Comparison of ENCODE assay signal across 22 cellular contexts in genomic region chr11:36162909-36163434, GRCh38.
A peak's percentile ranks its signal among the peaks of the same experiment; 100 is the strongest.
DNase-seq lines count a peak whose midpoint lies in the region; ATAC-seq and TF ChIP-seq lines count a peak whose summit lies in the region.
"Had no signal": no experiment of that assay in that cellular context is flagged by ENCODE, and none has a peak within 500 bp of the region (broad histone marks: within the 10 kb centered on the region; RNA-seq: fewer than 3 reads in every experiment).

No MANE protein-coding gene starts in this region.

- TF ChIP-seq CTCF in BE2C (IDR thresholded peaks at IDR 0.05; ENCODE audit: low read depth, low read length) (no peak), SK-N-SH (IDR thresholded peaks at IDR 0.05) (no peak)

- H2AFZ ChIP-seq in Karpas-422 (ENCODE audit: low read length) (no peak overlapping the region), SK-N-SH (ENCODE audit: low read depth) (no peak overlapping the region)
- H2AFZ ChIP-seq: PC-9 had no signal

- WGBS in SK-N-SH (ENCODE audit: low lambda C conversion rate), result 69% methylated on average over 4 of the region's 4 CpGs
- WGBS in right cardiac atrium, result 33% methylated on average over 4 of the region's 4 CpGs

- H3K36me3 ChIP-seq in BE2C (no peaks in the 10 kb centered on the region), Karpas-422 (ENCODE audit: insufficient read depth, low read length) (no peaks in the 10 kb centered on the region), SK-N-SH (replicated peaks in 1 of 2; ENCODE audit: control insufficient read depth in 1 of 2, insufficient read depth in 2 of 2, low read length in 1 of 2) (no peaks in the 10 kb centered on the region)
- H3K36me3 ChIP-seq: brain microvascular endothelial cell, left lung had no signal

- DNase-seq in BE2C (peak; percentile 71), Karpas-422 (no peak), SK-N-SH (peak; percentile 62), right cardiac atrium (peak in 1 of 3 donors; percentile 65), immature natural killer cell (no peak), CD1c-positive myeloid dendritic cell (ENCODE audit: extremely low spot score) (no peak), COR-L47 (lab: John Stamatoyannopoulos, UW) (no peak)
- DNase-seq: brain microvascular endothelial cell; CD8-positive, alpha-beta memory T cell; foreskin melanocyte; left lung; NCI-H1436; NCI-H774; PC-9; stimulated activated CD4-positive, alpha-beta T cell treated with anti-CD3 and anti-CD28 coated beads, Interleukin-1b, Interleukin-23, amount 100 ng/mL, for 48 hours; T-helper 9 cell; trophoblast cell had no signal

- no peaks in the 10 kb centered on the region for H3K27me3 ChIP-seq in BE2C
- H3K27me3 ChIP-seq in Karpas-422 (ENCODE audit: low read length), result no peaks in the 10 kb centered on the region
- no peaks in the 10 kb centered on the region for H3K27me3 ChIP-seq in SK-N-SH (ENCODE audit: insufficient read depth)
- H3K27me3 ChIP-seq in right cardiac atrium (ENCODE audit: control insufficient read depth, insufficient read depth), result no peaks in the 10 kb centered on the region
- H3K27me3 ChIP-seq: brain microvascular endothelial cell, left lung had no signal

- H3K79me2 ChIP-seq in Karpas-422 (ENCODE audit: low read length) (no peaks in the 10 kb centered on the region), SK-N-SH (ENCODE audit: insufficient read depth) (no peaks in the 10 kb centered on the region)

- peak overlapping the region; percentile 24; the same call in 1 of the 2 replicates for H3K4me3 ChIP-seq in BE2C (ENCODE audit: low read depth, low read length)
- H3K4me3 ChIP-seq in Karpas-422 (ENCODE audit: low read length), result no peak overlapping the region
- H3K4me3 ChIP-seq in SK-N-SH (ENCODE audit: low read depth in 2 of 2, low read length in 1 of 2), result no peak overlapping the region
- no peak overlapping the region for H3K4me3 ChIP-seq in right cardiac atrium (ENCODE audit: low read length)
- H3K4me3 ChIP-seq: left lung, PC-9 had no signal

- H3K4me3 Mint-ChIP-seq in immature natural killer cell, result no peak overlapping the region
- H3K4me3 Mint-ChIP-seq: activated naive CD8-positive, alpha-beta T cell; activated T-helper 1 cell treated with anti-CD3 and anti-CD28 coated beads, Interleukin-12 subunit alpha, Interleukin-12 subunit beta, Interleukin-2, Interleukin-4 antibody, amounts not matched to agents 30 ng/mL and 10 ng/mL and 1 ng/mL, durations not matched to agents 14 hours and 24 hours and 36 hours; CD8-positive, alpha-beta memory T cell; dendritic cell treated with granulocyte-macrophage colony-stimulating factor and Interleukin-4, amounts not matched to agents 40 ng/mL and 50 ng/mL, for 4 days; stimulated activated naive CD8-positive, alpha-beta T cell treated with anti-CD3 and anti-CD28 coated beads, Interleukin-15, Interleukin-2, amounts not matched to agents 100 ng/mL and 50 ng/mL, for 24 hours had no signal

- no peak overlapping the region for H3K27ac Mint-ChIP-seq in immature natural killer cell
- H3K27ac Mint-ChIP-seq: activated naive CD8-positive, alpha-beta T cell; activated T-helper 1 cell treated with anti-CD3 and anti-CD28 coated beads, Interleukin-12 subunit alpha, Interleukin-12 subunit beta, Interleukin-2, Interleukin-4 antibody, amounts not matched to agents 30 ng/mL and 10 ng/mL and 1 ng/mL, durations not matched to agents 14 hours and 24 hours and 36 hours; CD8-positive, alpha-beta memory T cell; dendritic cell treated with granulocyte-macrophage colony-stimulating factor and Interleukin-4, amounts not matched to agents 40 ng/mL and 50 ng/mL, for 4 days; stimulated activated naive CD8-positive, alpha-beta T cell treated with anti-CD3 and anti-CD28 coated beads, Interleukin-15, Interleukin-2, amounts not matched to agents 100 ng/mL and 50 ng/mL, for 24 hours had no signal

- H3K4me1 ChIP-seq in BE2C (peaks cover 16% of the 10 kb centered on the region), Karpas-422 (ENCODE audit: low read length) (peaks cover 36% of the 10 kb centered on the region), SK-N-SH (ENCODE audit: control insufficient read depth in 1 of 2, insufficient read depth in 2 of 2, low read depth in 1 of 2, low read length in 1 of 2) (peaks cover 37 to 63% of the 10 kb centered on the region in 2 experiments; a peak in 3 of 4 replicates), right cardiac atrium (ENCODE audit: control insufficient read depth, insufficient read depth, low read length) (peaks cover 17% of the 10 kb centered on the region)

- ATAC-seq in right cardiac atrium, result peak; percentile 31 to 42
- no peak for ATAC-seq in GM19328 (IDR thresholded peaks at IDR 0.05; ENCODE audit: unreplicated experiment)

- TF ChIP-seq EP300 in SK-N-SH (IDR thresholded peaks at IDR 0.05; ENCODE audit: borderline replicate concordance in 1 of 2, low read depth in 1 of 2, low read length in 1 of 2), result peak in 1 of 2 experiments; percentile 94; a peak in 2 of 4 replicates

- H3K27me3 Mint-ChIP-seq in immature natural killer cell (ENCODE audit: low read depth in 3 of 3), result peaks cover 0 to 6% (median 3%) of the 10 kb centered on the region in 3 donors
- H3K27me3 Mint-ChIP-seq: activated naive CD8-positive, alpha-beta T cell had no signal

- no peaks in the 10 kb centered on the region for H3K9me3 ChIP-seq in BE2C
- H3K9me3 ChIP-seq in Karpas-422 (ENCODE audit: low read length), result no peaks in the 10 kb centered on the region
- H3K9me3 ChIP-seq in SK-N-SH, result no peaks in the 10 kb centered on the region
- H3K9me3 ChIP-seq in right cardiac atrium (ENCODE audit: control insufficient read depth, low read length), result no peaks in the 10 kb centered on the region
- H3K9me3 ChIP-seq: left lung had no signal

- POLR2A ChIA-PET in SK-N-SH (lab: Yijun Ruan, JAX), result interaction anchor here (0.8 to 1.1 kb wide), 2 partner anchors 11 to 34 kb away, joined by 3 to 4 read pairs; no protein-coding TSS in a partner anchor

- H4K20me1 ChIP-seq in Karpas-422 (ENCODE audit: insufficient read depth, low read depth, low read length) (no peaks in the 10 kb centered on the region), SK-N-SH (ENCODE audit: insufficient read depth) (peaks cover 3% of the 10 kb centered on the region; the same call in 1 of the 2 replicates)

- H3K27ac ChIP-seq in Karpas-422 (ENCODE audit: low read length) (no peak overlapping the region), SK-N-SH (ENCODE audit: low read depth in 2 of 2, low read length in 1 of 2) (peak overlapping the region in 1 of 2 experiments; percentile 99; a peak in 2 of 4 replicates), right cardiac atrium (ENCODE audit: low read length) (no peak overlapping the region)
- H3K27ac ChIP-seq: brain microvascular endothelial cell, left lung, PC-9 had no signal

- TF ChIP-seq RAD21 in SK-N-SH (IDR thresholded peaks at IDR 0.05; ENCODE audit: low read length), result peak; percentile 30

- H3K9me2 ChIP-seq in Karpas-422 (replicated peaks; ENCODE audit: insufficient read depth, low read length) (no peaks in the 10 kb centered on the region), SK-N-SH (no peaks in the 10 kb centered on the region)

- peaks cover 0 to 1% (median 0%) of the 10 kb centered on the region in 6 donors for H3K9me3 Mint-ChIP-seq in immature natural killer cell
- H3K9me3 Mint-ChIP-seq: activated T-helper 1 cell treated with anti-CD3 and anti-CD28 coated beads, Interleukin-12 subunit alpha, Interleukin-12 subunit beta, Interleukin-2, Interleukin-4 antibody, amounts not matched to agents 30 ng/mL and 10 ng/mL and 1 ng/mL, durations not matched to agents 14 hours and 24 hours and 36 hours; dendritic cell treated with granulocyte-macrophage colony-stimulating factor and Interleukin-4, amounts not matched to agents 40 ng/mL and 50 ng/mL, for 4 days; stimulated activated naive CD8-positive, alpha-beta T cell treated with anti-CD3 and anti-CD28 coated beads, Interleukin-15, Interleukin-2, amounts not matched to agents 100 ng/mL and 50 ng/mL, for 24 hours had no signal

- peak overlapping the region; percentile 2 for H3K4me2 ChIP-seq in Karpas-422 (ENCODE audit: low read depth, low read length, poor library complexity, severe bottlenecking)
- no peak overlapping the region for H3K4me2 ChIP-seq in SK-N-SH
- H3K4me2 ChIP-seq: PC-9 had no signal

- peaks cover 23% of the 10 kb centered on the region for H3F3A ChIP-seq in SK-N-SH (replicated peaks; ENCODE audit: insufficient read depth)

- intact Hi-C loops in right cardiac atrium (cut with DNase I), result no loop called here

- H3K36me3 Mint-ChIP-seq in immature natural killer cell, result no peaks in the 10 kb centered on the region
- H3K36me3 Mint-ChIP-seq: activated naive CD8-positive, alpha-beta T cell; CD8-positive, alpha-beta memory T cell had no signal

- no peak overlapping the region for H3K9ac ChIP-seq in Karpas-422 (ENCODE audit: low read length)
- H3K9ac ChIP-seq in SK-N-SH, result no peak overlapping the region

- CTCF ChIA-PET in SK-N-SH (lab: Yijun Ruan, JAX), result interaction anchor here (0.6 to 2.3 kb wide), 17 partner anchors 13 to 786 kb away, joined by 3 to 8 read pairs (median 3); no protein-coding TSS in a partner anchor

- no peaks in the 10 kb centered on the region for H3K4me1 Mint-ChIP-seq in immature natural killer cell
- H3K4me1 Mint-ChIP-seq: CD8-positive, alpha-beta memory T cell had no signal

TF ChIP-seq in SK-N-SH, 30 proteins besides CTCF, POLR2A, EP300 and RAD21 (continues in another document):
- no peak for TF ChIP-seq USF1 (IDR thresholded peaks at IDR 0.05; ENCODE audit: borderline replicate concordance, low read depth)
- TF ChIP-seq CHD2 (IDR thresholded peaks at IDR 0.05; ENCODE audit: low read length, partially characterized antibody), result peak; percentile 73
- TF ChIP-seq TEAD4 (IDR thresholded peaks at IDR 0.05; ENCODE audit: borderline replicate concordance, insufficient read depth), result no peak; the same call in 1 of the 2 replicates
- TF ChIP-seq SIN3A (IDR thresholded peaks at IDR 0.05; ENCODE audit: borderline replicate concordance, low read depth, low read length), result no peak
- peak; percentile 68 for TF ChIP-seq NFIC (IDR thresholded peaks at IDR 0.05; ENCODE audit: borderline replicate concordance)
- no peak for TF ChIP-seq NRF1 (IDR thresholded peaks at IDR 0.05; ENCODE audit: low read depth, low read length)
- no peak for TF ChIP-seq MEF2A (IDR thresholded peaks at IDR 0.05; ENCODE audit: borderline replicate concordance, low read depth)
- TF ChIP-seq FOSL2 (IDR thresholded peaks at IDR 0.05; ENCODE audit: borderline replicate concordance, low read depth), result no peak
- TF ChIP-seq FOXM1 (IDR thresholded peaks at IDR 0.05; ENCODE audit: low read depth), result no peak
- peak; percentile 94 for TF ChIP-seq RCOR1 (IDR thresholded peaks at IDR 0.05; ENCODE audit: low read length)

Comparison
In these comparisons a context has a peak if more than half of its experiments do, and no peak if none do; other contexts are left out.
1. DNase-seq: peak in BE2C (single experiment) and SK-N-SH (single experiment); none in Karpas-422 (single experiment), immature natural killer cell (0 of 3), CD1c-positive myeloid dendritic cell (single experiment) and COR-L47 (single experiment).